16 cellular contexts compared by ENCODE assay signal in genomic region chr10:108567899-108568752, GRCh38.
DNase-seq lines count a peak whose midpoint lies in the region; ATAC-seq and TF ChIP-seq lines count a peak whose summit lies in the region.
"Had no signal": no experiment of that assay in that cellular context is flagged by ENCODE, and none has a peak within 500 bp of the region (broad histone marks: within the 10 kb centered on the region; RNA-seq: fewer than 3 reads in every experiment).

No MANE protein-coding gene starts in this region.

- H3K9me2 ChIP-seq in SK-N-SH = no peaks in the 10 kb centered on the region

- peak; percentile 8 for DNase-seq in HT1080 (ENCODE audit: low read depth)
- DNase-seq in NCI-H1436 treated with DMSO at 0.1 percent for 48 hours (lab: John Stamatoyannopoulos, UW) = no peak
- no peak for DNase-seq in nucleus accumbens (lab: John Stamatoyannopoulos, UW)
- DNase-seq in midbrain (lab: John Stamatoyannopoulos, UW) = no peak
- no peak for DNase-seq in SK-N-SH
- DNase-seq: activated CD4-positive, alpha-beta T cell treated with anti-CD3 and anti-CD28 coated beads, Interleukin-2, amount 10 ng/mL, durations not matched to agents 24 days and 14 days; activated T-cell treated with anti-CD3 and anti-CD28 coated beads, Interleukin-2, amount 50 U/mL, for 4 hours; effector CD4-positive, alpha-beta T cell; left colon; NCI-H2029 treated with DMSO at 0.1 percent for 48 hours; NCI-H82; stimulated activated naive CD4-positive, alpha-beta T cell treated with Interleukin-2 at 50 U/mL for 16 hours had no signal

- TF ChIP-seq RAD21 in SK-N-SH (IDR thresholded peaks at IDR 0.05; ENCODE audit: low read length) = no peak

- H3K27ac ChIP-seq in SK-N-SH (ENCODE audit: low read depth in 2 of 2, low read length in 1 of 2) = no peak overlapping the region
- H3K27ac ChIP-seq: ovary had no signal

- no peak for TF ChIP-seq CTCF in SK-N-SH (IDR thresholded peaks at IDR 0.05)

- no peaks in the 10 kb centered on the region for H3K79me2 ChIP-seq in SK-N-SH (ENCODE audit: insufficient read depth)

- no peaks in the 10 kb centered on the region for H3K27me3 ChIP-seq in SK-N-SH (ENCODE audit: insufficient read depth)
- H3K27me3 ChIP-seq: ovary had no signal

- POLR2A ChIA-PET in SK-N-SH (lab: Yijun Ruan, JAX) = no interaction called here

- no peak overlapping the region for H2AFZ ChIP-seq in SK-N-SH (ENCODE audit: low read depth)

- no peaks in the 10 kb centered on the region for H4K20me1 ChIP-seq in SK-N-SH (ENCODE audit: insufficient read depth)

- H3K4me3 ChIP-seq in SK-N-SH (ENCODE audit: low read depth in 2 of 2, low read length in 1 of 2) = no peak overlapping the region
- H3K4me3 ChIP-seq: ovary had no signal

- H3K36me3 ChIP-seq in SK-N-SH (replicated peaks in 1 of 2; ENCODE audit: control insufficient read depth in 1 of 2, insufficient read depth in 2 of 2, low read length in 1 of 2) = no peaks in the 10 kb centered on the region
- H3K36me3 ChIP-seq: ovary had no signal

- CTCF ChIA-PET in SK-N-SH (lab: Yijun Ruan, JAX) = no interaction called here

- no peaks in the 10 kb centered on the region for H3K4me1 ChIP-seq in SK-N-SH (ENCODE audit: control insufficient read depth in 1 of 2, insufficient read depth in 2 of 2, low read depth in 1 of 2, low read length in 1 of 2)

- H3K4me2 ChIP-seq in SK-N-SH = no peak overlapping the region

- 50% methylated on average over 5 of the region's 5 CpGs for WGBS in SK-N-SH (ENCODE audit: low lambda C conversion rate)

- H3K9ac ChIP-seq in SK-N-SH = no peak overlapping the region

- no peaks in the 10 kb centered on the region for H3F3A ChIP-seq in SK-N-SH (replicated peaks; ENCODE audit: insufficient read depth)

- no peaks in the 10 kb centered on the region for H3K9me3 ChIP-seq in SK-N-SH
- H3K9me3 ChIP-seq: ovary had no signal

- no peak for TF ChIP-seq EP300 in SK-N-SH (IDR thresholded peaks at IDR 0.05; ENCODE audit: borderline replicate concordance in 1 of 2, low read depth in 1 of 2, low read length in 1 of 2)

- peak; percentile 87 for ATAC-seq in GM18502 (IDR thresholded peaks at IDR 0.05; ENCODE audit: poor library complexity, unreplicated experiment)
- peak; percentile 59 for ATAC-seq in GM19467 (IDR thresholded peaks at IDR 0.05; ENCODE audit: unreplicated experiment)
- ATAC-seq in HG02852 (IDR thresholded peaks at IDR 0.05; ENCODE audit: unreplicated experiment) = peak; percentile 75
- ATAC-seq: activated T-cell treated with anti-CD3 and anti-CD28 coated beads, Interleukin-2, amount 50 U/mL, for 4 hours; left colon had no signal

TF ChIP-seq in SK-N-SH, 30 proteins besides CTCF, POLR2A, EP300 and RAD21:
- TF ChIP-seq MXI1 (IDR thresholded peaks at IDR 0.05; ENCODE audit: low read depth, low read length) = no peak
- TF ChIP-seq TCF12 (IDR thresholded peaks at IDR 0.05) = no peak
- no peak for TF ChIP-seq REST (IDR thresholded peaks at IDR 0.05; ENCODE audit: low read depth, low read length)
- TF ChIP-seq POLR2AphosphoS5 (IDR thresholded peaks at IDR 0.05; ENCODE audit: low read depth, low read length) = no peak
- no peak for TF ChIP-seq MEF2A (IDR thresholded peaks at IDR 0.05; ENCODE audit: borderline replicate concordance, low read depth)
- no peak for TF ChIP-seq EZH2phosphoT487 (IDR thresholded peaks at IDR 0.05; ENCODE audit: borderline replicate concordance, low read depth)
- no peak for TF ChIP-seq RCOR1 (IDR thresholded peaks at IDR 0.05; ENCODE audit: low read length)
- no peak for TF ChIP-seq FOSL2 (IDR thresholded peaks at IDR 0.05; ENCODE audit: borderline replicate concordance, low read depth)
- TF ChIP-seq ZBTB33 (IDR thresholded peaks at IDR 0.05; ENCODE audit: borderline replicate concordance, low read depth) = no peak
- TF ChIP-seq ELF1 (IDR thresholded peaks at IDR 0.05) = no peak
- TF ChIP-seq RFX5 (IDR thresholded peaks at IDR 0.05; ENCODE audit: low read length) = no peak
- no peak for TF ChIP-seq SIN3A (IDR thresholded peaks at IDR 0.05; ENCODE audit: borderline replicate concordance, low read depth, low read length)
- no peak for TF ChIP-seq TEAD4 (IDR thresholded peaks at IDR 0.05; ENCODE audit: borderline replicate concordance, insufficient read depth)
- no peak for TF ChIP-seq USF2 (IDR thresholded peaks at IDR 0.05; ENCODE audit: borderline replicate concordance, low read depth, low read length)
- no peak for TF ChIP-seq PBX3 (IDR thresholded peaks at IDR 0.05)
- no peak for TF ChIP-seq CHD2 (IDR thresholded peaks at IDR 0.05; ENCODE audit: low read length, partially characterized antibody)
- no peak for TF ChIP-seq TAF1 (IDR thresholded peaks at IDR 0.05; ENCODE audit: borderline replicate concordance, low read depth, low read length)
- no peak for TF ChIP-seq FOXJ3 (CRISPR knock-in tag; IDR thresholded peaks at IDR 0.05)
TF ChIP-seq in SK-N-SH: peak in this region for 0.
